ENCODE assay signal across 9 cellular contexts in the genomic region with DNA sequence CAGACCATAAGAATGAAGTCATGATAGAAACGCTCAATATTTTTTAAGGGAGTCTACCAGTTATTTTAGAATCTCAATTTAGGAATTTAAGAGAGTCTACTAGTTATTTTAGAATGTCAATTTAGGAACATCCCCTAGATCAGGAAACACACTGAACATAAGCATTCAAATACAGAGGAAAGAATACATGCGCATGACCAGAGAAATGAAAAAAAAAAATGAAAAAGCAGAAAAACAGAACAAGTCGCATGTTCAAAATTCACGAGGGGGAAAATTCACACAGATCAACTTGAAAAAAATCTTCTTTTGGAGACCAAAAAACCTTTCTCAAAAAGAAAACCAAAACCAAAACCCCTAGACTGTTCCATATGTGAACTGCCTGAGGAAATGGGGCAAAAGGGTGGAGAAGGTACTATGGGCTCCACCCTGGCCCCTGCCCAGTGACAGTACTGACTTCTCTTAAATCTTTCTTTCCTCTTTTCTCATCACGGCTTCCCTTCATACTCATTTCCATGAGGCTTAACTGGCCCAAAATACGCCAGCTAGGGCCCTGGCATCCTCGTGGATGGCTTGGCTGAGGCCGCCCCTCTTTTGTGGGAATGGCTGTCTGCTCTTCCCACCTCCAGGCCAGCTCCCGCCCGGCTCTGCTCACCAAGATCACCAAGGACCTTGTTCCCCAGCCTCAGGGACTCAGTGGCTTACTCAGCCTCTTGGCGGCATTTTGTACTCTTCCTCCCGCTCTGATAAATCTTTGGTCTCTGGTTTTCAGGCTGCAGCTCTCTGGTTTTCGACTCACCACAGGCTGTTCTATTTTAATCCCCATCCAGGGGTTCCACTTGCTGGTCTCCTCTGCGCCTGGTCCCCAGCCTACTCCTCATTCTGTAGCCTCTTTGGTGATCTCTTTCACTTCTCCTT. TPM values are rescaled to one million over a fixed set of nuclear protein-coding genes. Genes with fewer than 3 reads are reported as not detected.
DNase-seq lines count a peak whose midpoint lies in the region; ATAC-seq and TF ChIP-seq lines count a peak whose summit lies in the region.
"Had no signal": no experiment of that assay in that cellular context is flagged by ENCODE, and none has a peak within 500 bp of the region (broad histone marks: within the 10 kb centered on the region; RNA-seq: fewer than 3 reads in every experiment).

No MANE protein-coding gene starts in this region.

- H3K27ac ChIP-seq in Peyer's patch, result peak overlapping the region; percentile 47 to 66 (median 62)
- peak overlapping the region in 5 of 10 donors; percentile 4 to 86 (median 22) for H3K27ac ChIP-seq in heart right ventricle
- peak overlapping the region; percentile 48 for H3K27ac ChIP-seq in thymus (ENCODE audit: low read depth)
- H3K27ac ChIP-seq in prostate gland, result no peak overlapping the region
- H3K27ac ChIP-seq: SJSA1 had no signal

- 80 to 81% methylated on average over 14 of the region's 14 CpGs for WGBS in heart right ventricle, 2 donors
- 66% methylated on average over 14 of the region's 14 CpGs for WGBS in thymus
- 88% methylated on average over 14 of the region's 14 CpGs for WGBS in prostate gland

- H3K9me3 ChIP-seq in Peyer's patch (no peaks in the 10 kb centered on the region), heart right ventricle (no peaks in the 10 kb centered on the region), thymus (ENCODE audit: control insufficient read depth) (no peaks in the 10 kb centered on the region), prostate gland (no peaks in the 10 kb centered on the region)
- H3K9me3 ChIP-seq: SJSA1 had no signal

- peak; percentile 54 for ATAC-seq in GM18870 (IDR thresholded peaks at IDR 0.05; ENCODE audit: unreplicated experiment)
- peak; percentile 62 for ATAC-seq in HG02623 (IDR thresholded peaks at IDR 0.05; ENCODE audit: unreplicated experiment)
- peak in 6 of 8 donors; percentile 28 to 61 (median 48) for ATAC-seq in heart right ventricle

- peaks cover 0 to 16% (median 5%) of the 10 kb centered on the region in 4 donors for H3K4me1 ChIP-seq in Peyer's patch
- H3K4me1 ChIP-seq in heart right ventricle, result peaks cover 0 to 38% (median 13%) of the 10 kb centered on the region in 9 donors
- peaks cover 10% of the 10 kb centered on the region for H3K4me1 ChIP-seq in thymus (ENCODE audit: control insufficient read depth, insufficient read depth, low read length)
- no peaks in the 10 kb centered on the region for H3K4me1 ChIP-seq in prostate gland (replicated peaks)

- H3K36me3 ChIP-seq in Peyer's patch, result no peaks in the 10 kb centered on the region
- H3K36me3 ChIP-seq in heart right ventricle, result peaks cover 0 to 9% (median 0%) of the 10 kb centered on the region in 9 donors
- no peaks in the 10 kb centered on the region for H3K36me3 ChIP-seq in thymus (ENCODE audit: control insufficient read depth, insufficient read depth)
- H3K36me3 ChIP-seq in prostate gland, result no peaks in the 10 kb centered on the region

- TF ChIP-seq CTCF in Peyer's patch (IDR thresholded peaks at IDR 0.05) (no peak), heart right ventricle (IDR thresholded peaks at IDR 0.05) (no peak), prostate gland (IDR thresholded peaks at IDR 0.05) (no peak)

- DNase-seq in Peyer's patch (no peak), heart right ventricle (no peak), prostate gland (ENCODE audit: low spot score) (no peak), NCI-H1105 treated with DMSO at 0.1 percent for 48 hours (lab: John Stamatoyannopoulos, UW) (no peak)
- DNase-seq in effector CD8-positive, alpha-beta T cell (lab: John Stamatoyannopoulos, UW), result no peak

- no peaks in the 10 kb centered on the region for H3K27me3 ChIP-seq in Peyer's patch
- no peaks in the 10 kb centered on the region for H3K27me3 ChIP-seq in heart right ventricle
- H3K27me3 ChIP-seq in thymus (ENCODE audit: control insufficient read depth, insufficient read depth), result no peaks in the 10 kb centered on the region
- H3K27me3 ChIP-seq in prostate gland (replicated peaks; ENCODE audit: insufficient read depth), result no peaks in the 10 kb centered on the region
- H3K27me3 ChIP-seq: SJSA1 had no signal

- intact Hi-C loops in heart right ventricle (cut with DNase I) (no loop called here), prostate gland (cut with DNase I) (no loop called here)

- no peak for TF ChIP-seq POLR2A in Peyer's patch (IDR thresholded peaks at IDR 0.05)
- TF ChIP-seq POLR2A in prostate gland (IDR thresholded peaks at IDR 0.05), result no peak

- H3K4me3 ChIP-seq in Peyer's patch (peak overlapping the region in 2 of 4 donors; percentile 29 to 31), heart right ventricle (peak overlapping the region in 3 of 10 donors; percentile 4 to 36 (median 10)), thymus (ENCODE audit: low read length) (no peak overlapping the region), prostate gland (no peak overlapping the region)
- H3K4me3 ChIP-seq: SJSA1 had no signal

RNA-seq across cellular contexts. Expression of gene ZBTB2, which starts 11.2 kb away (rescaled TPM):
- total RNA-seq in Peyer's patch (10 to 100 TPM in 1 of 4 donors, 1 to 10 TPM in 3; 7.3 to 12.4 (median 9.9) TPM), heart right ventricle (1 to 10 TPM; 3.4 to 8.3 (median 5.2) TPM), prostate gland (10 to 100 TPM in 1 of 2 donors, 1 to 10 TPM in 1; 8.1 to 13.6 TPM)
- polyA plus RNA-seq in heart right ventricle (1 to 10 TPM; 4.1 to 4.4 TPM), thymus (22.8 TPM)

Comparison
In these comparisons a context has a peak if more than half of its experiments do, and no peak if none do; other contexts are left out.
1. H3K27ac ChIP-seq: peak in Peyer's patch (4 of 4) and thymus (single experiment); none in prostate gland (0 of 2).
2. Peak in every context shown above with its lines, with median percentiles within 50 percentile points of each other: ATAC-seq.